Comparison of ENCODE assay signal across 1 cellular context in genomic region chr5:96036301-96036700, GRCh38.
TF ChIP-seq lines count a peak whose summit lies in the region.

No MANE protein-coding gene starts in this region.

TF ChIP-seq in IMR-90, 13 proteins besides CTCF, POLR2A, EP300 and RAD21 (continued from another document):
- TF ChIP-seq CHD1 (IDR thresholded peaks at IDR 0.05; ENCODE audit: low read depth, low read length), result no peak
- no peak for TF ChIP-seq USF2 (IDR thresholded peaks at IDR 0.05; ENCODE audit: low read depth, low read length)
- no peak for TF ChIP-seq MAFK (IDR thresholded peaks at IDR 0.05; ENCODE audit: low read depth, low read length)
- no peak for TF ChIP-seq BHLHE40 (IDR thresholded peaks at IDR 0.05; ENCODE audit: low read depth, low read length)
- TF ChIP-seq NFE2L2 (IDR thresholded peaks at IDR 0.05; ENCODE audit: low read depth, low read length), result no peak
- TF ChIP-seq MAZ (IDR thresholded peaks at IDR 0.05; ENCODE audit: borderline replicate concordance, low read depth, low read length), result no peak
- no peak for TF ChIP-seq SMC3 (IDR thresholded peaks at IDR 0.05; ENCODE audit: low read depth, low read length)
TF ChIP-seq in IMR-90: peak in this region for 0.
